Comparison of ENCODE assay signal across 1 cellular context in genomic region chr9:126860077-126860756, GRCh38.
TF ChIP-seq lines count a peak whose summit lies in the region.

A gene with protein sequence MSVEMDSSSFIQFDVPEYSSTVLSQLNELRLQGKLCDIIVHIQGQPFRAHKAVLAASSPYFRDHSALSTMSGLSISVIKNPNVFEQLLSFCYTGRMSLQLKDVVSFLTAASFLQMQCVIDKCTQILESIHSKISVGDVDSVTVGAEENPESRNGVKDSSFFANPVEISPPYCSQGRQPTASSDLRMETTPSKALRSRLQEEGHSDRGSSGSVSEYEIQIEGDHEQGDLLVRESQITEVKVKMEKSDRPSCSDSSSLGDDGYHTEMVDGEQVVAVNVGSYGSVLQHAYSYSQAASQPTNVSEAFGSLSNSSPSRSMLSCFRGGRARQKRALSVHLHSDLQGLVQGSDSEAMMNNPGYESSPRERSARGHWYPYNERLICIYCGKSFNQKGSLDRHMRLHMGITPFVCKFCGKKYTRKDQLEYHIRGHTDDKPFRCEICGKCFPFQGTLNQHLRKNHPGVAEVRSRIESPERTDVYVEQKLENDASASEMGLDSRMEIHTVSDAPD (plus strand): TSS chr9:126860639. CDS start chr9:126879400, 18,761 bp downstream.

TF ChIP-seq in SK-N-SH, 30 proteins besides CTCF, POLR2A, EP300 and RAD21 (continued from another document):
- TF ChIP-seq FOXJ3 (CRISPR knock-in tag; IDR thresholded peaks at IDR 0.05) (no peak), POLR2AphosphoS5 (IDR thresholded peaks at IDR 0.05; ENCODE audit: low read depth, low read length) (peak; percentile 87), MEF2A (IDR thresholded peaks at IDR 0.05; ENCODE audit: borderline replicate concordance, low read depth) (no peak), NFIC (IDR thresholded peaks at IDR 0.05; ENCODE audit: borderline replicate concordance) (no peak)
- TF ChIP-seq, protein P1, sequence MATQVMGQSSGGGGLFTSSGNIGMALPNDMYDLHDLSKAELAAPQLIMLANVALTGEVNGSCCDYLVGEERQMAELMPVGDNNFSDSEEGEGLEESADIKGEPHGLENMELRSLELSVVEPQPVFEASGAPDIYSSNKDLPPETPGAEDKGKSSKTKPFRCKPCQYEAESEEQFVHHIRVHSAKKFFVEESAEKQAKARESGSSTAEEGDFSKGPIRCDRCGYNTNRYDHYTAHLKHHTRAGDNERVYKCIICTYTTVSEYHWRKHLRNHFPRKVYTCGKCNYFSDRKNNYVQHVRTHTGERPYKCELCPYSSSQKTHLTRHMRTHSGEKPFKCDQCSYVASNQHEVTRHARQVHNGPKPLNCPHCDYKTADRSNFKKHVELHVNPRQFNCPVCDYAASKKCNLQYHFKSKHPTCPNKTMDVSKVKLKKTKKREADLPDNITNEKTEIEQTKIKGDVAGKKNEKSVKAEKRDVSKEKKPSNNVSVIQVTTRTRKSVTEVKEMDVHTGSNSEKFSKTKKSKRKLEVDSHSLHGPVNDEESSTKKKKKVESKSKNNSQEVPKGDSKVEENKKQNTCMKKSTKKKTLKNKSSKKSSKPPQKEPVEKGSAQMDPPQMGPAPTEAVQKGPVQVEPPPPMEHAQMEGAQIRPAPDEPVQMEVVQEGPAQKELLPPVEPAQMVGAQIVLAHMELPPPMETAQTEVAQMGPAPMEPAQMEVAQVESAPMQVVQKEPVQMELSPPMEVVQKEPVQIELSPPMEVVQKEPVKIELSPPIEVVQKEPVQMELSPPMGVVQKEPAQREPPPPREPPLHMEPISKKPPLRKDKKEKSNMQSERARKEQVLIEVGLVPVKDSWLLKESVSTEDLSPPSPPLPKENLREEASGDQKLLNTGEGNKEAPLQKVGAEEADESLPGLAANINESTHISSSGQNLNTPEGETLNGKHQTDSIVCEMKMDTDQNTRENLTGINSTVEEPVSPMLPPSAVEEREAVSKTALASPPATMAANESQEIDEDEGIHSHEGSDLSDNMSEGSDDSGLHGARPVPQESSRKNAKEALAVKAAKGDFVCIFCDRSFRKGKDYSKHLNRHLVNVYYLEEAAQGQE (IDR thresholded peaks at IDR 0.05; ENCODE audit: low read depth, low read length), result no peak
